ENCODE assay signal across 1 cellular context in the genomic region with DNA sequence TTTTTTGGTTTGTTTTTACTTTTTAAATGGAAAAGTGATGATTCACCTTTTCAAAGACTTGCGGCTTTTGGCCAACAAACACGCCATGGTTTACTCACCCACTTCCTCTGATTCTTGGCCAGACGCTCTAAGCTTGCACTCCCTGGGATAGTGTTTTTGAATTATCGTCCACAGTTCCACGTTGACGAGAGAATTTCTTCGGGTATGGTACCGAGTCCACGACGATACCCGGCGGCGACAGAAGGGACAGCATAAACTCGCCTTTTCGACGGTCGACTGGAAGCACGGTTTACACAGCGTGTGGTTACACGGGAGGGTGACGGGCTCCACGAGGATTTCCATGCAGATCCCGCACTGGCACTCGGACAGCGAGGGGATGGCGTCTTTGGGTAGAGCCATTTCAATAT.
A peak's percentile ranks its signal among the peaks of the same experiment; 100 is the strongest.
TF ChIP-seq lines count a peak whose summit lies in the region.

No MANE protein-coding gene starts in this region.

TF ChIP-seq in K562, 482 proteins besides CTCF, POLR2A, EP300 and RAD21 (continues in another document):
- TF ChIP-seq, protein P1, sequence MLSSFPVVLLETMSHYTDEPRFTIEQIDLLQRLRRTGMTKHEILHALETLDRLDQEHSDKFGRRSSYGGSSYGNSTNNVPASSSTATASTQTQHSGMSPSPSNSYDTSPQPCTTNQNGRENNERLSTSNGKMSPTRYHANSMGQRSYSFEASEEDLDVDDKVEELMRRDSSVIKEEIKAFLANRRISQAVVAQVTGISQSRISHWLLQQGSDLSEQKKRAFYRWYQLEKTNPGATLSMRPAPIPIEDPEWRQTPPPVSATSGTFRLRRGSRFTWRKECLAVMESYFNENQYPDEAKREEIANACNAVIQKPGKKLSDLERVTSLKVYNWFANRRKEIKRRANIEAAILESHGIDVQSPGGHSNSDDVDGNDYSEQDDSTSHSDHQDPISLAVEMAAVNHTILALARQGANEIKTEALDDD (IDR thresholded peaks at IDR 0.05), result 0 out of 2 replicates have a peak, but pooled peaks have one; percentile 37
- no peak for TF ChIP-seq HSF4 (CRISPR knock-in tag; IDR thresholded peaks at IDR 0.05; ENCODE audit: borderline replicate concordance)
- no peak for TF ChIP-seq TFAM (CRISPR knock-in tag; conservative IDR thresholded peaks at IDR 0.05)
- TF ChIP-seq NFIC (IDR thresholded peaks at IDR 0.05), result peak; percentile 33
- no peak for TF ChIP-seq NFIX (CRISPR knock-in tag; IDR thresholded peaks at IDR 0.05; ENCODE audit: low read depth)
- no peak for TF ChIP-seq POLR2H (tag; IDR thresholded peaks at IDR 0.05; ENCODE audit: low read depth)
- TF ChIP-seq ZNF830 (CRISPR knock-in tag; IDR thresholded peaks at IDR 0.05), result no peak
- TF ChIP-seq SMAD4 (CRISPR knock-in tag; conservative IDR thresholded peaks at IDR 0.05), result no peak
- no peak for TF ChIP-seq LEF1 (IDR thresholded peaks at IDR 0.05)
- TF ChIP-seq YY1 (IDR thresholded peaks at IDR 0.05; ENCODE audit: borderline replicate concordance in 1 of 3, control insufficient read depth in 1 of 3, extremely low read depth in 1 of 3, insufficient read depth in 3 of 3, insufficient read length in 1 of 3, insufficient replicate concordance in 2 of 3, low read depth in 1 of 3, low read length in 2 of 3), result no peak
- no peak for TF ChIP-seq ESRRB (CRISPR knock-in tag; IDR thresholded peaks at IDR 0.05; ENCODE audit: borderline replicate concordance)
- TF ChIP-seq TARDBP (IDR thresholded peaks at IDR 0.05), result no peak
- TF ChIP-seq ZBTB17 (CRISPR knock-in tag; IDR thresholded peaks at IDR 0.05), result 0 out of 2 replicates have a peak, but pooled peaks have one; percentile 18
- 0 out of 2 replicates have a peak, but pooled peaks have one; percentile 69 for TF ChIP-seq DNMT1 (IDR thresholded peaks at IDR 0.05)
- no peak for TF ChIP-seq ZNF282 (CRISPR knock-in tag; IDR thresholded peaks at IDR 0.05)
- TF ChIP-seq SIN3A (IDR thresholded peaks at IDR 0.05; ENCODE audit: borderline replicate concordance in 2 of 2, control insufficient read depth in 1 of 2, low read depth in 2 of 2, low read length in 2 of 2), result peak in 1 of 2 experiments; percentile 25; a peak in 1 of 4 replicates
- no peak for TF ChIP-seq GABPB2 (CRISPR knock-in tag; conservative IDR thresholded peaks at IDR 0.05)
- TF ChIP-seq, protein P2, sequence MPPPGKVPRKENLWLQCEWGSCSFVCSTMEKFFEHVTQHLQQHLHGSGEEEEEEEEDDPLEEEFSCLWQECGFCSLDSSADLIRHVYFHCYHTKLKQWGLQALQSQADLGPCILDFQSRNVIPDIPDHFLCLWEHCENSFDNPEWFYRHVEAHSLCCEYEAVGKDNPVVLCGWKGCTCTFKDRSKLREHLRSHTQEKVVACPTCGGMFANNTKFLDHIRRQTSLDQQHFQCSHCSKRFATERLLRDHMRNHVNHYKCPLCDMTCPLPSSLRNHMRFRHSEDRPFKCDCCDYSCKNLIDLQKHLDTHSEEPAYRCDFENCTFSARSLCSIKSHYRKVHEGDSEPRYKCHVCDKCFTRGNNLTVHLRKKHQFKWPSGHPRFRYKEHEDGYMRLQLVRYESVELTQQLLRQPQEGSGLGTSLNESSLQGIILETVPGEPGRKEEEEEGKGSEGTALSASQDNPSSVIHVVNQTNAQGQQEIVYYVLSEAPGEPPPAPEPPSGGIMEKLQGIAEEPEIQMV (tag; conservative IDR thresholded peaks at IDR 0.05; ENCODE audit: low read depth), result no peak
- no peak for TF ChIP-seq THRAP3 (IDR thresholded peaks at IDR 0.05; ENCODE audit: borderline replicate concordance)
- TF ChIP-seq ZNF311 (CRISPR knock-in tag; IDR thresholded peaks at IDR 0.05), result no peak
- no peak for TF ChIP-seq FIP1L1 (IDR thresholded peaks at IDR 0.05; ENCODE audit: low read depth, low read length, poor library complexity, severe bottlenecking)
- TF ChIP-seq BACH1 (tag; IDR thresholded peaks at IDR 0.05), result peak; percentile 58; the same call in 1 of the 2 replicates
- TF ChIP-seq, protein P3, sequence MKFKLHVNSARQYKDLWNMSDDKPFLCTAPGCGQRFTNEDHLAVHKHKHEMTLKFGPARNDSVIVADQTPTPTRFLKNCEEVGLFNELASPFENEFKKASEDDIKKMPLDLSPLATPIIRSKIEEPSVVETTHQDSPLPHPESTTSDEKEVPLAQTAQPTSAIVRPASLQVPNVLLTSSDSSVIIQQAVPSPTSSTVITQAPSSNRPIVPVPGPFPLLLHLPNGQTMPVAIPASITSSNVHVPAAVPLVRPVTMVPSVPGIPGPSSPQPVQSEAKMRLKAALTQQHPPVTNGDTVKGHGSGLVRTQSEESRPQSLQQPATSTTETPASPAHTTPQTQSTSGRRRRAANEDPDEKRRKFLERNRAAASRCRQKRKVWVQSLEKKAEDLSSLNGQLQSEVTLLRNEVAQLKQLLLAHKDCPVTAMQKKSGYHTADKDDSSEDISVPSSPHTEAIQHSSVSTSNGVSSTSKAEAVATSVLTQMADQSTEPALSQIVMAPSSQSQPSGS (CRISPR knock-in tag; IDR thresholded peaks at IDR 0.05), result no peak
- TF ChIP-seq SMAD3 (CRISPR knock-in tag; conservative IDR thresholded peaks at IDR 0.05), result no peak
- TF ChIP-seq KDM5B (IDR thresholded peaks at IDR 0.05; ENCODE audit: insufficient replicate concordance, low read depth, low read length), result no peak
- TF ChIP-seq HDAC2 (IDR thresholded peaks at IDR 0.05), result peak; percentile 15; the same call in 1 of the 2 replicates
- no peak for TF ChIP-seq BHLHE40 (IDR thresholded peaks at IDR 0.05; ENCODE audit: low read length)
- no peak for TF ChIP-seq SLC30A9 (CRISPR knock-in tag; IDR thresholded peaks at IDR 0.05)
- TF ChIP-seq RBBP5 (IDR thresholded peaks at IDR 0.05; ENCODE audit: borderline replicate concordance, insufficient read depth, low read length, poor library complexity, severe bottlenecking), result peak; percentile 66
- TF ChIP-seq, protein P4, sequence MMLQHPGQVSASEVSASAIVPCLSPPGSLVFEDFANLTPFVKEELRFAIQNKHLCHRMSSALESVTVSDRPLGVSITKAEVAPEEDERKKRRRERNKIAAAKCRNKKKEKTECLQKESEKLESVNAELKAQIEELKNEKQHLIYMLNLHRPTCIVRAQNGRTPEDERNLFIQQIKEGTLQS (IDR thresholded peaks at IDR 0.05), result peak; percentile 35; the same call in 1 of the 2 replicates
- TF ChIP-seq, protein P4 (CRISPR knock-in tag; conservative IDR thresholded peaks at IDR 0.05), result peak; percentile 28; the same call in 1 of the 2 replicates
- TF ChIP-seq RB1 (IDR thresholded peaks at IDR 0.05; ENCODE audit: low read depth), result no peak
- no peak for TF ChIP-seq SMARCE1 (IDR thresholded peaks at IDR 0.05)
- TF ChIP-seq, protein P5, sequence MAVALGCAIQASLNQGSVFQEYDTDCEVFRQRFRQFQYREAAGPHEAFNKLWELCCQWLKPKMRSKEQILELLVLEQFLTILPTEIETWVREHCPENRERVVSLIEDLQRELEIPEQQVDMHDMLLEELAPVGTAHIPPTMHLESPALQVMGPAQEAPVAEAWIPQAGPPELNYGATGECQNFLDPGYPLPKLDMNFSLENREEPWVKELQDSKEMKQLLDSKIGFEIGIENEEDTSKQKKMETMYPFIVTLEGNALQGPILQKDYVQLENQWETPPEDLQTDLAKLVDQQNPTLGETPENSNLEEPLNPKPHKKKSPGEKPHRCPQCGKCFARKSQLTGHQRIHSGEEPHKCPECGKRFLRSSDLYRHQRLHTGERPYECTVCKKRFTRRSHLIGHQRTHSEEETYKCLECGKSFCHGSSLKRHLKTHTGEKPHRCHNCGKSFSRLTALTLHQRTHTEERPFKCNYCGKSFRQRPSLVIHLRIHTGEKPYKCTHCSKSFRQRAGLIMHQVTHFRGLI (CRISPR knock-in tag; IDR thresholded peaks at IDR 0.05), result no peak
- no peak for TF ChIP-seq ZNF644 (tag; IDR thresholded peaks at IDR 0.05; ENCODE audit: low read depth)
- no peak for TF ChIP-seq RUNX1 (IDR thresholded peaks at IDR 0.05; ENCODE audit: low read depth)
- TF ChIP-seq, protein P6, sequence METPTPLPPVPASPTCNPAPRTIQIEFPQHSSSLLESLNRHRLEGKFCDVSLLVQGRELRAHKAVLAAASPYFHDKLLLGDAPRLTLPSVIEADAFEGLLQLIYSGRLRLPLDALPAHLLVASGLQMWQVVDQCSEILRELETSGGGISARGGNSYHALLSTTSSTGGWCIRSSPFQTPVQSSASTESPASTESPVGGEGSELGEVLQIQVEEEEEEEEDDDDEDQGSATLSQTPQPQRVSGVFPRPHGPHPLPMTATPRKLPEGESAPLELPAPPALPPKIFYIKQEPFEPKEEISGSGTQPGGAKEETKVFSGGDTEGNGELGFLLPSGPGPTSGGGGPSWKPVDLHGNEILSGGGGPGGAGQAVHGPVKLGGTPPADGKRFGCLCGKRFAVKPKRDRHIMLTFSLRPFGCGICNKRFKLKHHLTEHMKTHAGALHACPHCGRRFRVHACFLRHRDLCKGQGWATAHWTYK (CRISPR knock-in tag; IDR thresholded peaks at IDR 0.05), result no peak
- no peak for TF ChIP-seq MYC (IDR thresholded peaks at IDR 0.05; ENCODE audit: low read depth, low read length)
- TF ChIP-seq MYC (CRISPR knock-in tag; IDR thresholded peaks at IDR 0.05; ENCODE audit: borderline replicate concordance, low read depth), result no peak
- no peak for TF ChIP-seq MTA1 (IDR thresholded peaks at IDR 0.05; ENCODE audit: borderline replicate concordance)
- TF ChIP-seq HMG20B (CRISPR knock-in tag; IDR thresholded peaks at IDR 0.05), result no peak
- no peak for TF ChIP-seq CBX3 (IDR thresholded peaks at IDR 0.05; ENCODE audit: borderline replicate concordance in 1 of 2, low read length in 2 of 2)
- TF ChIP-seq SETDB1 (IDR thresholded peaks at IDR 0.05; ENCODE audit: low read length), result no peak
- TF ChIP-seq MCM2 (IDR thresholded peaks at IDR 0.05; ENCODE audit: low read depth), result no peak
- TF ChIP-seq POLR3G (IDR thresholded peaks at IDR 0.05; ENCODE audit: extremely low read depth, insufficient read length, insufficient replicate concordance), result no peak
- no peak for TF ChIP-seq EP400 (IDR thresholded peaks at IDR 0.05)
- no peak for TF ChIP-seq ZEB2 (IDR thresholded peaks at IDR 0.05)
- TF ChIP-seq SP2 (IDR thresholded peaks at IDR 0.05; ENCODE audit: extremely low read depth, low read depth, low read length, poor library complexity, severe bottlenecking), result no peak
- no peak for TF ChIP-seq FOXM1 (IDR thresholded peaks at IDR 0.05; ENCODE audit: low read depth)
- TF ChIP-seq FOXM1 (CRISPR knock-in tag; IDR thresholded peaks at IDR 0.05; ENCODE audit: low read depth), result no peak
- TF ChIP-seq, protein P7, sequence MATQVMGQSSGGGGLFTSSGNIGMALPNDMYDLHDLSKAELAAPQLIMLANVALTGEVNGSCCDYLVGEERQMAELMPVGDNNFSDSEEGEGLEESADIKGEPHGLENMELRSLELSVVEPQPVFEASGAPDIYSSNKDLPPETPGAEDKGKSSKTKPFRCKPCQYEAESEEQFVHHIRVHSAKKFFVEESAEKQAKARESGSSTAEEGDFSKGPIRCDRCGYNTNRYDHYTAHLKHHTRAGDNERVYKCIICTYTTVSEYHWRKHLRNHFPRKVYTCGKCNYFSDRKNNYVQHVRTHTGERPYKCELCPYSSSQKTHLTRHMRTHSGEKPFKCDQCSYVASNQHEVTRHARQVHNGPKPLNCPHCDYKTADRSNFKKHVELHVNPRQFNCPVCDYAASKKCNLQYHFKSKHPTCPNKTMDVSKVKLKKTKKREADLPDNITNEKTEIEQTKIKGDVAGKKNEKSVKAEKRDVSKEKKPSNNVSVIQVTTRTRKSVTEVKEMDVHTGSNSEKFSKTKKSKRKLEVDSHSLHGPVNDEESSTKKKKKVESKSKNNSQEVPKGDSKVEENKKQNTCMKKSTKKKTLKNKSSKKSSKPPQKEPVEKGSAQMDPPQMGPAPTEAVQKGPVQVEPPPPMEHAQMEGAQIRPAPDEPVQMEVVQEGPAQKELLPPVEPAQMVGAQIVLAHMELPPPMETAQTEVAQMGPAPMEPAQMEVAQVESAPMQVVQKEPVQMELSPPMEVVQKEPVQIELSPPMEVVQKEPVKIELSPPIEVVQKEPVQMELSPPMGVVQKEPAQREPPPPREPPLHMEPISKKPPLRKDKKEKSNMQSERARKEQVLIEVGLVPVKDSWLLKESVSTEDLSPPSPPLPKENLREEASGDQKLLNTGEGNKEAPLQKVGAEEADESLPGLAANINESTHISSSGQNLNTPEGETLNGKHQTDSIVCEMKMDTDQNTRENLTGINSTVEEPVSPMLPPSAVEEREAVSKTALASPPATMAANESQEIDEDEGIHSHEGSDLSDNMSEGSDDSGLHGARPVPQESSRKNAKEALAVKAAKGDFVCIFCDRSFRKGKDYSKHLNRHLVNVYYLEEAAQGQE (CRISPR knock-in tag; IDR thresholded peaks at IDR 0.05; ENCODE audit: low read depth), result no peak
- TF ChIP-seq, protein P8, sequence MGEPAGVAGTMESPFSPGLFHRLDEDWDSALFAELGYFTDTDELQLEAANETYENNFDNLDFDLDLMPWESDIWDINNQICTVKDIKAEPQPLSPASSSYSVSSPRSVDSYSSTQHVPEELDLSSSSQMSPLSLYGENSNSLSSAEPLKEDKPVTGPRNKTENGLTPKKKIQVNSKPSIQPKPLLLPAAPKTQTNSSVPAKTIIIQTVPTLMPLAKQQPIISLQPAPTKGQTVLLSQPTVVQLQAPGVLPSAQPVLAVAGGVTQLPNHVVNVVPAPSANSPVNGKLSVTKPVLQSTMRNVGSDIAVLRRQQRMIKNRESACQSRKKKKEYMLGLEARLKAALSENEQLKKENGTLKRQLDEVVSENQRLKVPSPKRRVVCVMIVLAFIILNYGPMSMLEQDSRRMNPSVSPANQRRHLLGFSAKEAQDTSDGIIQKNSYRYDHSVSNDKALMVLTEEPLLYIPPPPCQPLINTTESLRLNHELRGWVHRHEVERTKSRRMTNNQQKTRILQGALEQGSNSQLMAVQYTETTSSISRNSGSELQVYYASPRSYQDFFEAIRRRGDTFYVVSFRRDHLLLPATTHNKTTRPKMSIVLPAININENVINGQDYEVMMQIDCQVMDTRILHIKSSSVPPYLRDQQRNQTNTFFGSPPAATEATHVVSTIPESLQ (CRISPR knock-in tag; IDR thresholded peaks at IDR 0.05), result no peak
- TF ChIP-seq, protein P9, sequence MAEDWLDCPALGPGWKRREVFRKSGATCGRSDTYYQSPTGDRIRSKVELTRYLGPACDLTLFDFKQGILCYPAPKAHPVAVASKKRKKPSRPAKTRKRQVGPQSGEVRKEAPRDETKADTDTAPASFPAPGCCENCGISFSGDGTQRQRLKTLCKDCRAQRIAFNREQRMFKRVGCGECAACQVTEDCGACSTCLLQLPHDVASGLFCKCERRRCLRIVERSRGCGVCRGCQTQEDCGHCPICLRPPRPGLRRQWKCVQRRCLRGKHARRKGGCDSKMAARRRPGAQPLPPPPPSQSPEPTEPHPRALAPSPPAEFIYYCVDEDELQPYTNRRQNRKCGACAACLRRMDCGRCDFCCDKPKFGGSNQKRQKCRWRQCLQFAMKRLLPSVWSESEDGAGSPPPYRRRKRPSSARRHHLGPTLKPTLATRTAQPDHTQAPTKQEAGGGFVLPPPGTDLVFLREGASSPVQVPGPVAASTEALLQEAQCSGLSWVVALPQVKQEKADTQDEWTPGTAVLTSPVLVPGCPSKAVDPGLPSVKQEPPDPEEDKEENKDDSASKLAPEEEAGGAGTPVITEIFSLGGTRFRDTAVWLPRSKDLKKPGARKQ (CRISPR knock-in tag; IDR thresholded peaks at IDR 0.05), result no peak
- no peak for TF ChIP-seq ZNF12 (CRISPR knock-in tag; IDR thresholded peaks at IDR 0.05)
- TF ChIP-seq NR3C1 (CRISPR knock-in tag; IDR thresholded peaks at IDR 0.05), result no peak
